ENCODE assay signal across 26 cellular contexts in genomic region chrX:42022158-42022557, GRCh38.
"Had no signal": no experiment of that assay in that cellular context is flagged by ENCODE, and none has a peak within 500 bp of the region (broad histone marks: within the 10 kb centered on the region; RNA-seq: fewer than 3 reads in every experiment).

No MANE protein-coding gene starts in this region.

- H3K27me3 Mint-ChIP-seq: activated naive CD8-positive, alpha-beta T cell; dendritic cell treated with granulocyte-macrophage colony-stimulating factor and Interleukin-4, amounts not matched to agents 40 ng/mL and 50 ng/mL, for 4 days; T-helper 17 cell had no signal

- DNase-seq: activated B cell treated with CpG ODN at 0.5 μM for 24 hours; activated CD4-positive, alpha-beta T cell treated with anti-CD3 and anti-CD28 coated beads for 1 hour; activated CD4-positive, alpha-beta T cell treated with anti-CD3 and anti-CD28 coated beads for 48 hours; activated CD8-positive, alpha-beta memory T cell treated with anti-CD3 and anti-CD28 coated beads, Interleukin-2, amount 50 U/mL, for 48 hours; activated effector memory CD4-positive, alpha-beta T cell treated with anti-CD3 and anti-CD28 coated beads, Interleukin-2, amount 50 U/mL, for 16 hours; activated naive CD4-positive, alpha-beta T cell treated with anti-CD3 and anti-CD28 coated beads for 36 hours; central memory CD4-positive, alpha-beta T cell; cerebellar nuclear complex; dorsolateral prefrontal cortex; effector memory CD4-positive, alpha-beta T cell; endodermal cell; foreskin fibroblast; head of caudate nucleus; hippocampal formation; T-helper 1 cell; T-helper 17 cell; T1000; WERI-Rb-1 had no signal

- H3K4me3 Mint-ChIP-seq: activated B cell treated with CpG ODN at 0.5 μM for 24 hours; activated naive CD4-positive, alpha-beta T cell treated with anti-CD3 and anti-CD28 coated beads for 36 hours; activated naive CD8-positive, alpha-beta T cell; brain; dendritic cell treated with granulocyte-macrophage colony-stimulating factor and Interleukin-4, amounts not matched to agents 40 ng/mL and 50 ng/mL, for 4 days; endodermal cell; T-helper 17 cell; T-helper 2 cell treated with Interferon-gamma antibody and Interleukin-4, amounts not matched to agents 5 μg/mL and 100 μg/mL, for 36 hours had no signal

- ATAC-seq: esophagus mucosa, SK-N-SH treated with all-trans-retinoic acid at 6 μM for 48 hours, T-helper 17 cell had no signal

- H3K4me1 Mint-ChIP-seq: brain had no signal

- FAIRE-seq: frontal cortex had no signal

- H3K36me3 Mint-ChIP-seq: activated naive CD8-positive, alpha-beta T cell; brain had no signal

- H3K27ac Mint-ChIP-seq: activated B cell treated with CpG ODN at 0.5 μM for 24 hours; activated naive CD4-positive, alpha-beta T cell treated with anti-CD3 and anti-CD28 coated beads for 36 hours; activated naive CD8-positive, alpha-beta T cell; activated T-helper 2 cell treated with anti-CD3 and anti-CD28 coated beads, Interferon-gamma antibody, Interleukin-2, Interleukin-4, amounts not matched to agents 10 μg/mL and 5 μg/mL and 100 μg/mL, durations not matched to agents 14 hours and 24 hours and 36 hours; brain; dendritic cell treated with granulocyte-macrophage colony-stimulating factor and Interleukin-4, amounts not matched to agents 40 ng/mL and 50 ng/mL, for 4 days; endodermal cell; T-helper 17 cell; T-helper 2 cell treated with Interferon-gamma antibody and Interleukin-4, amounts not matched to agents 5 μg/mL and 100 μg/mL, for 36 hours had no signal

- H3K9me3 Mint-ChIP-seq: activated B cell treated with CpG ODN at 0.5 μM for 24 hours; activated naive CD4-positive, alpha-beta T cell treated with anti-CD3 and anti-CD28 coated beads for 36 hours; activated T-helper 2 cell treated with anti-CD3 and anti-CD28 coated beads, Interferon-gamma antibody, Interleukin-2, Interleukin-4, amounts not matched to agents 10 μg/mL and 5 μg/mL and 100 μg/mL, durations not matched to agents 14 hours and 24 hours and 36 hours; dendritic cell treated with granulocyte-macrophage colony-stimulating factor and Interleukin-4, amounts not matched to agents 40 ng/mL and 50 ng/mL, for 4 days; T-helper 2 cell treated with Interferon-gamma antibody and Interleukin-4, amounts not matched to agents 5 μg/mL and 100 μg/mL, for 36 hours had no signal
